Comparison of ENCODE assay signal across 27 cellular contexts in genomic region chr3:61052855-61053254, GRCh38.
"Had no signal": no experiment of that assay in that cellular context is flagged by ENCODE, and none has a peak within 500 bp of the region (broad histone marks: within the 10 kb centered on the region; RNA-seq: fewer than 3 reads in every experiment).

No MANE protein-coding gene starts in this region.

- H3K9me3 ChIP-seq: colonic mucosa, esophagus squamous epithelium, gastrocnemius medialis, lower lobe of right lung, mucosa of descending colon had no signal

- H3K4me3 Mint-ChIP-seq: dendritic cell treated with granulocyte-macrophage colony-stimulating factor and Interleukin-4, amounts not matched to agents 40 ng/mL and 50 ng/mL, for 4 days; effector memory CD8-positive, alpha-beta T cell; endodermal cell; immature natural killer cell; mesothelial cell of epicardium; naive B cell had no signal

- H3K36me3 ChIP-seq: colonic mucosa, esophagus squamous epithelium, gastrocnemius medialis, heart left ventricle, left lung, lower lobe of right lung had no signal

- FAIRE-seq: endometrium, keratinocyte had no signal

- H3K27ac ChIP-seq: colonic mucosa, epithelial cell of prostate, esophagus squamous epithelium, gastrocnemius medialis, heart left ventricle, hepatocyte, left lung, lower lobe of right lung had no signal

- H3K27me3 ChIP-seq: colonic mucosa, esophagus squamous epithelium, gastrocnemius medialis, heart left ventricle, hepatocyte, left lung had no signal

- H3K27me3 Mint-ChIP-seq: dendritic cell treated with granulocyte-macrophage colony-stimulating factor and Interleukin-4, amounts not matched to agents 40 ng/mL and 50 ng/mL, for 4 days; effector memory CD8-positive, alpha-beta T cell; naive B cell had no signal

- H3K9me3 Mint-ChIP-seq: dendritic cell treated with granulocyte-macrophage colony-stimulating factor and Interleukin-4, amounts not matched to agents 40 ng/mL and 50 ng/mL, for 4 days; mesothelial cell of epicardium had no signal

- ATAC-seq: effector memory CD8-positive, alpha-beta T cell; esophagus mucosa; gastrocnemius medialis; heart left ventricle; left cardiac atrium; left lung; left ventricle myocardium superior; lower lobe of right lung; mucosa of descending colon had no signal

- H3K36me3 Mint-ChIP-seq: immature natural killer cell, mesothelial cell of epicardium, naive B cell had no signal

- H3K4me1 Mint-ChIP-seq: immature natural killer cell, naive B cell had no signal

- H3K4me1 ChIP-seq: colonic mucosa, esophagus squamous epithelium, gastrocnemius medialis, heart left ventricle, left lung, lower lobe of right lung had no signal

- DNase-seq: colonic mucosa; cortex of kidney; effector CD8-positive, alpha-beta T cell; effector memory CD8-positive, alpha-beta T cell; endodermal cell; erythroblast; esophagus squamous epithelium; foreskin fibroblast; foreskin melanocyte; gastrocnemius medialis; heart left ventricle; hypothalamus; immature natural killer cell; left cardiac atrium; left lung; left ventricle myocardium superior; lower lobe of right lung; mesenchymal stem cell; mucosa of descending colon; naive B cell had no signal

- H3K27ac Mint-ChIP-seq: dendritic cell treated with granulocyte-macrophage colony-stimulating factor and Interleukin-4, amounts not matched to agents 40 ng/mL and 50 ng/mL, for 4 days; effector memory CD8-positive, alpha-beta T cell; endodermal cell; immature natural killer cell; mesothelial cell of epicardium; naive B cell had no signal

- H3K4me3 ChIP-seq: colonic mucosa, esophagus squamous epithelium, gastrocnemius medialis, heart left ventricle, hepatocyte, left lung, lower lobe of right lung, mucosa of descending colon had no signal
